In genomic region chr1:156471496-156472490, GRCh38 we compare ENCODE assay signal across 9 cellular contexts. TPM values are rescaled to one million over a fixed set of nuclear protein-coding genes. Genes with fewer than 3 reads are reported as not detected.
A peak's percentile ranks its signal among the peaks of the same experiment; 100 is the strongest.
DNase-seq lines count a peak whose midpoint lies in the region; ATAC-seq and TF ChIP-seq lines count a peak whose summit lies in the region.
"Had no signal": no experiment of that assay in that cellular context is flagged by ENCODE, and none has a peak within 500 bp of the region (broad histone marks: within the 10 kb centered on the region; RNA-seq: fewer than 3 reads in every experiment).

No MANE protein-coding gene starts in this region.

- H3K4me3 Mint-ChIP-seq in activated T-cell treated with anti-CD3 and anti-CD28 coated beads, Interleukin-2, amount 50 U/mL, for 24 hours, result no peak overlapping the region
- H3K4me3 Mint-ChIP-seq in type B pancreatic cell (peak overlapping the region; percentile 44), H9 (no peak overlapping the region)

- H3K9me3 ChIP-seq in H9 (ENCODE audit: control insufficient read depth, low read depth, low read length), result no peaks in the 10 kb centered on the region

- no peak for DNase-seq in activated T-cell treated with anti-CD3 and anti-CD28 coated beads, Interleukin-2, amount 50 U/mL, for 24 hours
- DNase-seq in activated T-cell treated with anti-CD3 and anti-CD28 coated beads for 4 hours (no peak), SW480 (ENCODE audit: low spot score) (peak; percentile 20), left colon (peak; percentile 88 to 92), type B pancreatic cell (ENCODE audit: extremely low spot score, unreplicated experiment) (no peak), GOT3 (lab: John Stamatoyannopoulos, UW) (no peak), H9 (no peak)
- DNase-seq: activated CD4-positive, alpha-beta T cell treated with anti-CD3 and anti-CD28 coated beads for 48 hours had no signal

- no peak overlapping the region; the same call in 1 of the 2 replicates for H2BK15ac ChIP-seq in H9 (ENCODE audit: low read depth, low read length)

- H3K27me3 ChIP-seq in H9 (ENCODE audit: insufficient read depth, low read length), result no peaks in the 10 kb centered on the region

- no CpG with 5 or more reads among the region's 9 CpGs for WGBS in H9 (ENCODE audit: extremely low coverage, insufficient read length, low lambda C conversion rate)

- H3K56ac ChIP-seq in H9 (ENCODE audit: insufficient read length, low read depth, low read length), result no peak overlapping the region

- no peak overlapping the region for H2AK5ac ChIP-seq in H9 (ENCODE audit: insufficient read length, low read length)

- no peak overlapping the region for H4K8ac ChIP-seq in H9 (replicated peaks; ENCODE audit: insufficient read length, low read depth, low read length)

- peaks cover 82% of the 10 kb centered on the region for H3K36me3 Mint-ChIP-seq in activated T-cell treated with anti-CD3 and anti-CD28 coated beads, Interleukin-2, amount 50 U/mL, for 24 hours (ENCODE audit: low read depth)
- H3K36me3 Mint-ChIP-seq in type B pancreatic cell (peaks cover 9% of the 10 kb centered on the region), H9 (ENCODE audit: insufficient read depth in 1 of 3, low read depth in 3 of 3) (peaks cover 8 to 47% (median 44%) of the 10 kb centered on the region in 3 experiments; a peak in 6 of 7 replicates)

- no peak overlapping the region for H3K18ac ChIP-seq in H9 (ENCODE audit: insufficient read length, low read depth, low read length)

- H2BK120ac ChIP-seq in H9 (ENCODE audit: low read depth, low read length, poor library complexity, severe bottlenecking), result no peak overlapping the region

- H3K23me2 ChIP-seq in H9 (ENCODE audit: insufficient read length, low read depth, low read length, poor library complexity, severe bottlenecking), result no peaks in the 10 kb centered on the region

- no peak overlapping the region for H3K4me2 ChIP-seq in H9 (ENCODE audit: insufficient read depth, insufficient read length, low read length)

- no peak overlapping the region for H3K4ac ChIP-seq in H9 (ENCODE audit: low read depth, low read length)

- H3K27me3 Mint-ChIP-seq in activated T-cell treated with anti-CD3 and anti-CD28 coated beads, Interleukin-2, amount 50 U/mL, for 24 hours, result no peaks in the 10 kb centered on the region
- H3K27me3 Mint-ChIP-seq in type B pancreatic cell (no peaks in the 10 kb centered on the region), H9 (ENCODE audit: low read depth) (peaks cover 1% of the 10 kb centered on the region; the same call in 1 of the 2 replicates)

- H3K79me1 ChIP-seq in H9 (ENCODE audit: insufficient read depth, low read depth, low read length, poor library complexity, severe bottlenecking), result no peaks in the 10 kb centered on the region

- no peak overlapping the region for H3K27ac ChIP-seq in H9 (ENCODE audit: insufficient read length, low read depth, low read length)

- no peak overlapping the region for H4K91ac ChIP-seq in H9 (ENCODE audit: insufficient read length, low read depth, low read length)

- H3K4me1 ChIP-seq in H9 (ENCODE audit: insufficient read depth, low read length), result no peaks in the 10 kb centered on the region

- H2AFZ ChIP-seq in H9 (ENCODE audit: low read length), result no peak overlapping the region

- no peak overlapping the region for H2BK5ac ChIP-seq in H9 (ENCODE audit: insufficient read length, low read length)

- H2BK12ac ChIP-seq in H9 (ENCODE audit: insufficient read length, low read depth, low read length), result no peak overlapping the region

- H4K20me1 ChIP-seq in H9 (ENCODE audit: control insufficient read depth, insufficient read depth, insufficient read length), result no peaks in the 10 kb centered on the region

- no peak overlapping the region for H3K9ac ChIP-seq in H9 (ENCODE audit: extremely low read depth, insufficient read length, low read length)

- H3K9me3 Mint-ChIP-seq in activated T-cell treated with anti-CD3 and anti-CD28 coated beads, Interleukin-2, amount 50 U/mL, for 24 hours, result no peaks in the 10 kb centered on the region
- H3K9me3 Mint-ChIP-seq in type B pancreatic cell (no peaks in the 10 kb centered on the region), H9 (no peaks in the 10 kb centered on the region)

- H3K14ac ChIP-seq in H9 (ENCODE audit: insufficient read depth, low read length), result no peak overlapping the region

- H3K79me2 ChIP-seq in H9 (ENCODE audit: insufficient read depth, low read length), result no peaks in the 10 kb centered on the region

- H2BK20ac ChIP-seq in H9 (ENCODE audit: low read depth, low read length, poor library complexity, severe bottlenecking), result no peak overlapping the region

- peak overlapping the region; percentile 76 for H3K27ac Mint-ChIP-seq in activated T-cell treated with anti-CD3 and anti-CD28 coated beads, Interleukin-2, amount 50 U/mL, for 24 hours
- H3K27ac Mint-ChIP-seq in type B pancreatic cell (peak overlapping the region; percentile 93), H9 (peak overlapping the region in 1 of 3 experiments; percentile 40; a peak in 2 of 7 replicates)

- TF ChIP-seq CTCF in type B pancreatic cell (conservative IDR thresholded peaks at IDR 0.05), result no peak
- no peak for TF ChIP-seq CTCF in H9 (conservative IDR thresholded peaks at IDR 0.05)

- no peak overlapping the region for H3K23ac ChIP-seq in H9 (ENCODE audit: insufficient read length, low read depth, low read length)

- H3K4me1 Mint-ChIP-seq in activated T-cell treated with anti-CD3 and anti-CD28 coated beads, Interleukin-2, amount 50 U/mL, for 24 hours (ENCODE audit: low read depth), result peaks cover 17% of the 10 kb centered on the region
- H3K4me1 Mint-ChIP-seq in type B pancreatic cell (ENCODE audit: unreplicated experiment), result peaks cover 6% of the 10 kb centered on the region
- peaks cover 4 to 7% of the 10 kb centered on the region in 2 experiments for H3K4me1 Mint-ChIP-seq in H9

- H4K5ac ChIP-seq in H9 (ENCODE audit: insufficient read length, low read depth, low read length), result no peak overlapping the region

- peak; percentile 86 for ATAC-seq in left colon
- no peak for ATAC-seq in HG02642 (IDR thresholded peaks at IDR 0.05; ENCODE audit: poor library complexity, unreplicated experiment)

- no peak overlapping the region for H3T11ph ChIP-seq in H9 (ENCODE audit: low read length)

- intact Hi-C loops in left colon (cut with DNase I, micrococcal nuclease), result no loop called here

RNA-seq across cellular contexts. Expression of gene MEF2D, which starts 28.8 kb away (rescaled TPM):
- total RNA-seq in left colon, result 10 to 100 TPM; 45.9 to 66.4 TPM
- 20.7 and 26.1 TPM in 2 replicates for total RNA-seq in type B pancreatic cell (ENCODE audit: low replicate concordance)
- total RNA-seq in H9 (2021), result 18.7 and 20.8 TPM in 2 replicates

Comparison
In these comparisons a context has a peak if more than half of its experiments do, and no peak if none do; other contexts are left out.
1. DNase-seq: peak in SW480 (single experiment) and left colon (2 of 2); none in activated T-cell treated with anti-CD3 and anti-CD28 coated beads, Interleukin-2, amount 50 U/mL, for 24 hours (single experiment), activated T-cell treated with anti-CD3 and anti-CD28 coated beads for 4 hours (single experiment), type B pancreatic cell (single experiment), GOT3 (single experiment) and H9 (single experiment).